Comparison of ENCODE assay signal across 16 cellular contexts in the genomic region with DNA sequence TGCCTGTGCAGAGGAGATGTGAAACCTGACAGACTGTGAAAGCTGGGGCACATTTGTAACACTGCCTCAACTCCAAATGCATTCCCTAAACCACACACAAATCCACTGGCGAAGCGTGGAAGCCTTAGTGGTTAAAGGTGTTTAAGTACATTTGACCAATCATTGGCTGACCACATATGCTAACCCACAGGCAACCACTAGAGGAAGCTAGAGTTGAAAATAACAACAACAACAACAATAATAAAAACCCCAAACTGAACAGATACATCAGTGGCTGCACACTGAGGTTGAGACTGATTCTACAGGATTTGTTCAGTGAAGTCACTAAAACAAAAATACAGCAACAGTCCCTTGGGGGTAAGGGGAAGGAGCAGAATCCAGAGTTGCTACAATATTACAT.
DNase-seq lines count a peak whose midpoint lies in the region; ATAC-seq, FAIRE-seq and TF ChIP-seq lines count a peak whose summit lies in the region.
"Had no signal": no experiment of that assay in that cellular context is flagged by ENCODE, and none has a peak within 500 bp of the region (broad histone marks: within the 10 kb centered on the region; RNA-seq: fewer than 3 reads in every experiment).

No MANE protein-coding gene starts in this region.

- DNase-seq in HepG2 (ENCODE audit: low spot score) (no peak), SK-MEL-5 (ENCODE audit: low read depth, low spot score) (peak; percentile 41), epithelial cell of esophagus (ENCODE audit: low read depth) (no peak), type B pancreatic cell (ENCODE audit: extremely low spot score, unreplicated experiment) (no peak), NCI-H1092 treated with DMSO at 0.1 percent for 48 hours (lab: John Stamatoyannopoulos, UW) (no peak)
- DNase-seq in activated T-cell treated with anti-CD3 and anti-CD28 coated beads, Interleukin-2, amount 50 U/mL, for 72 hours = no peak
- DNase-seq: dermis blood vessel endothelial cell, gastrocnemius medialis, KBM-7, NCI-H2029 had no signal

- H3K4me3 ChIP-seq in liver (ENCODE audit: low read depth in 1 of 3, low read length in 3 of 3) = no peak overlapping the region
- H3K4me3 ChIP-seq in HepG2 (replicated peaks in 1 of 3; ENCODE audit: insufficient read depth in 1 of 3, low read depth in 2 of 3, low read length in 3 of 3) = no peak overlapping the region
- no peak overlapping the region for H3K4me3 ChIP-seq in epithelial cell of esophagus (ENCODE audit: low read length)
- H3K4me3 ChIP-seq: gastrocnemius medialis had no signal

- in situ Hi-C loops in HepG2 (cut with HindIII; ENCODE audit: extremely low pct_ligation_motif_present, low pct_unique_long_range_greater_than_20kb) (no loop called here), SK-MEL-5 (cut with HindIII; ENCODE audit: low pct_unique_long_range_greater_than_20kb, low sequenced_read_pairs) (no loop called here)

- H2AFZ ChIP-seq in HepG2 (ENCODE audit: low read length) = no peak overlapping the region
- H2AFZ ChIP-seq: parathyroid adenoma had no signal

- H4K20me1 ChIP-seq in HepG2 (ENCODE audit: insufficient read depth, low read length) = no peaks in the 10 kb centered on the region

- 70% methylated on average over 2 of the region's 2 CpGs for WGBS in liver
- 30% methylated on average over 2 of the region's 2 CpGs for WGBS in HepG2 (ENCODE audit: low lambda C conversion rate)

- H3K27ac Mint-ChIP-seq in type B pancreatic cell = no peak overlapping the region
- no peak overlapping the region for H3K27ac Mint-ChIP-seq in activated T-cell treated with anti-CD3 and anti-CD28 coated beads, Interleukin-2, amount 50 U/mL, for 72 hours
- H3K27ac Mint-ChIP-seq: activated naive CD4-positive, alpha-beta T cell treated with anti-CD3 and anti-CD28 coated beads, Interleukin-2, amount 50 U/mL, for 24 hours had no signal

- peak; percentile 31 for TF ChIP-seq CTCF in liver (IDR thresholded peaks at IDR 0.05; ENCODE audit: low read depth, low read length, missing input control)
- TF ChIP-seq CTCF in HepG2 (CRISPR knock-in tag; IDR thresholded peaks at IDR 0.05) = no peak
- TF ChIP-seq CTCF in epithelial cell of esophagus (IDR thresholded peaks at IDR 0.05; ENCODE audit: insufficient read depth, low read depth, low read length, missing control alignments) = peak; percentile 43
- TF ChIP-seq CTCF in type B pancreatic cell (conservative IDR thresholded peaks at IDR 0.05) = peak; percentile 52

- H3K4me1 ChIP-seq in liver (ENCODE audit: control insufficient read depth in 4 of 4, insufficient read depth in 4 of 4, low read length in 3 of 4) (peaks cover 6 to 22% (median 19%) of the 10 kb centered on the region in 4 donors), HepG2 (ENCODE audit: insufficient read depth, low read length) (peaks cover 14% of the 10 kb centered on the region)
- H3K4me1 ChIP-seq: gastrocnemius medialis, parathyroid adenoma had no signal

- H3K4me2 ChIP-seq in HepG2 (ENCODE audit: low read depth, low read length) = no peak overlapping the region

- no peak overlapping the region for H3K27ac ChIP-seq in liver (ENCODE audit: low read depth in 1 of 2, low read length in 2 of 2)
- H3K27ac ChIP-seq in HepG2 (ENCODE audit: extremely low read length, insufficient read depth, low read length) = no peak overlapping the region
- H3K27ac ChIP-seq: gastrocnemius medialis, parathyroid adenoma had no signal

- POLR2A ChIA-PET in HepG2 (lab: Yijun Ruan, JAX) = no interaction called here

- intact Hi-C loops in HepG2 (cut with micrococcal nuclease; ENCODE audit: unreplicated experiment) = loop anchor here (10.0 kb wide), 1 partner anchor 122 kb away; no protein-coding TSS in a partner anchor

- no TSS peak for BruUV-seq in HepG2 (replicated peaks; lab: Mats Ljungman, UMichigan)

- H3K4me3 Mint-ChIP-seq in type B pancreatic cell = no peak overlapping the region
- H3K4me3 Mint-ChIP-seq in activated T-cell treated with anti-CD3 and anti-CD28 coated beads, Interleukin-2, amount 50 U/mL, for 72 hours = no peak overlapping the region
- H3K4me3 Mint-ChIP-seq: activated naive CD4-positive, alpha-beta T cell treated with anti-CD3 and anti-CD28 coated beads, Interleukin-2, amount 50 U/mL, for 24 hours had no signal

- ATAC-seq in HepG2 (no peak), HG03039 (IDR thresholded peaks at IDR 0.05; ENCODE audit: unreplicated experiment) (no peak)
- ATAC-seq in activated T-cell treated with anti-CD3 and anti-CD28 coated beads, Interleukin-2, amount 50 U/mL, for 72 hours (replicated peaks in 1 of 2) = no peak
- ATAC-seq: gastrocnemius medialis had no signal

- TF ChIP-seq EP300 in HepG2 (IDR thresholded peaks at IDR 0.05; ENCODE audit: low read depth in 2 of 2, low read length in 2 of 2) = no peak
- TF ChIP-seq EP300 in HepG2 (CRISPR knock-in tag; IDR thresholded peaks at IDR 0.05; ENCODE audit: borderline replicate concordance) = no peak

- no peaks in the 10 kb centered on the region for H3K27me3 Mint-ChIP-seq in type B pancreatic cell
- no peaks in the 10 kb centered on the region for H3K27me3 Mint-ChIP-seq in activated T-cell treated with anti-CD3 and anti-CD28 coated beads, Interleukin-2, amount 50 U/mL, for 72 hours (ENCODE audit: low read depth)

- TF ChIP-seq POLR2A in HepG2 (IDR thresholded peaks at IDR 0.05; ENCODE audit: insufficient read depth in 1 of 2, low read depth in 2 of 2, low read length in 2 of 2) = no peak

- H3K9me3 Mint-ChIP-seq in type B pancreatic cell = no peaks in the 10 kb centered on the region
- peaks cover 0 to 7% of the 10 kb centered on the region in 2 donors for H3K9me3 Mint-ChIP-seq in activated T-cell treated with anti-CD3 and anti-CD28 coated beads, Interleukin-2, amount 50 U/mL, for 72 hours

- CTCF ChIA-PET in HepG2 (lab: Yijun Ruan, JAX; ENCODE audit: low intra/inter-chr PET ratio, low total read pairs) = no interaction called here

- FAIRE-seq in HepG2 (lab: Jason Lieb, UNC) = no peak
- FAIRE-seq: GM19239, islet of Langerhans had no signal

- H3K36me3 Mint-ChIP-seq in type B pancreatic cell = peaks cover 6% of the 10 kb centered on the region
- peaks cover 0 to 1% of the 10 kb centered on the region in 2 donors for H3K36me3 Mint-ChIP-seq in activated T-cell treated with anti-CD3 and anti-CD28 coated beads, Interleukin-2, amount 50 U/mL, for 72 hours (ENCODE audit: insufficient read depth in 2 of 2)
- H3K36me3 Mint-ChIP-seq: activated naive CD4-positive, alpha-beta T cell treated with anti-CD3 and anti-CD28 coated beads, Interleukin-2, amount 50 U/mL, for 24 hours had no signal

- H3K27me3 ChIP-seq in liver (ENCODE audit: control insufficient read depth in 4 of 4, insufficient read depth in 4 of 4, low read length in 3 of 4) (no peaks in the 10 kb centered on the region), HepG2 (ENCODE audit: control insufficient read depth in 1 of 2, insufficient read depth in 2 of 2, low read length in 2 of 2) (no peaks in the 10 kb centered on the region)
- H3K27me3 ChIP-seq: gastrocnemius medialis had no signal

- peaks cover 15% of the 10 kb centered on the region for H3K4me1 Mint-ChIP-seq in type B pancreatic cell (ENCODE audit: unreplicated experiment)
- H3K4me1 Mint-ChIP-seq in activated T-cell treated with anti-CD3 and anti-CD28 coated beads, Interleukin-2, amount 50 U/mL, for 72 hours (ENCODE audit: low read depth) = no peaks in the 10 kb centered on the region
- H3K4me1 Mint-ChIP-seq: activated naive CD4-positive, alpha-beta T cell treated with anti-CD3 and anti-CD28 coated beads, Interleukin-2, amount 50 U/mL, for 24 hours had no signal

- no peaks in the 10 kb centered on the region for H3K9me3 ChIP-seq in liver (ENCODE audit: control insufficient read depth in 4 of 4, low read length in 3 of 4)
- H3K9me3 ChIP-seq in HepG2 (ENCODE audit: low read length) = no peaks in the 10 kb centered on the region
- H3K9me3 ChIP-seq: gastrocnemius medialis had no signal

- no peaks in the 10 kb centered on the region for H3K79me2 ChIP-seq in HepG2 (ENCODE audit: insufficient read depth, low read length)
- H3K79me2 ChIP-seq: parathyroid adenoma had no signal

- TF ChIP-seq RAD21 in liver (IDR thresholded peaks at IDR 0.05) (peak; percentile 20 to 45), HepG2 (CRISPR knock-in tag; IDR thresholded peaks at IDR 0.05) (no peak)

- H3K9ac ChIP-seq in liver (ENCODE audit: low read depth in 1 of 2, low read length in 2 of 2) = no peak overlapping the region
- H3K9ac ChIP-seq in HepG2 (ENCODE audit: insufficient read depth, low read depth, low read length) = no peak overlapping the region
- H3K9ac ChIP-seq: parathyroid adenoma had no signal

- H3K36me3 ChIP-seq in liver (ENCODE audit: control insufficient read depth in 4 of 4, insufficient read depth in 3 of 4, low read depth in 1 of 4, low read length in 3 of 4) (no peaks in the 10 kb centered on the region), HepG2 (replicated peaks in 1 of 2; ENCODE audit: control insufficient read depth in 1 of 2, insufficient read depth in 2 of 2, low read length in 2 of 2) (no peaks in the 10 kb centered on the region)
- H3K36me3 ChIP-seq: gastrocnemius medialis had no signal

TF ChIP-seq in liver, 16 proteins besides CTCF, POLR2A, EP300 and RAD21 (continues in another document):
- no peak for TF ChIP-seq GABPA (IDR thresholded peaks at IDR 0.05 in 1 of 2, conservative IDR thresholded peaks at IDR 0.05 in 1 of 2)
- TF ChIP-seq FOXA1 (IDR thresholded peaks at IDR 0.05) = no peak
- no peak for TF ChIP-seq TAF1 (conservative IDR thresholded peaks at IDR 0.05)

TF ChIP-seq in HepG2, 621 proteins besides CTCF, POLR2A, EP300 and RAD21 (continues in another document):
- TF ChIP-seq TCF7 (IDR thresholded peaks at IDR 0.05; ENCODE audit: low read depth) (no peak), ZSCAN25 (CRISPR knock-in tag; IDR thresholded peaks at IDR 0.05) (no peak), SPEN (CRISPR knock-in tag; IDR thresholded peaks at IDR 0.05; ENCODE audit: low read depth) (no peak), ZSCAN12 (CRISPR knock-in tag; IDR thresholded peaks at IDR 0.05) (no peak)
